ENCODE assay signal across 1 cellular context in the genomic region with DNA sequence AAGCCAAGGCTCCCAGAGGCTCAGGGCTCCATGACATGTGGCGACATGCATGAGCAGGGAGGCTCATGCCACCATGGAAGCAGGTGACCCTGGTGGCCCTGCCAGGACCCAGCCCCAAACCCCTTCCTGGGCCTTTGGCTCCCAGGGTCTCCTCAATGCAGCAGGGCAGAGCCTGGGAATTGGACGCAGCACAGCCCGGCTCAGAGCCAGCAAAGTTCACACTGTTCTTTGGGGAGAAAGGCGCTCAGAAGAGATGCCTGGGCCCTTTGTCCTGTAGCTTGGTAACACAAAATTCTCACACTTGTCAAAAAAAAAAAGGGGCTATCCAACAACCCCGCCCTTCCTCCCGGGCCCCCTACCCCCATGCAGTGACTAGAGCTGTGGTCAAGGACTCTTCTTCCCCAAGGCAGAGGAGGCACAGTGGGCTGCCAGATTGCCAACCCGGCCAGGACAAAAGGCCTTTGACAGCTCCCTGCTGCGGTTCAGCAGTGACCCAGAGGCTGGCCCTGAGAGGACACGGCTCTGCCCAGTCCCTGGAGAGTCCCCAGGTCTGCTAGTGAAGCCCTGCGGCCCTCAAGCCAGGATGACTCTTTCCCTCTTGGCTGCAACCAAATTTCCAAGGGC.
TF ChIP-seq lines count a peak whose summit lies in the region.

No MANE protein-coding gene starts in this region.

TF ChIP-seq in GM23338, 12 proteins besides CTCF, POLR2A, EP300 and RAD21 (continued from another document):
- TF ChIP-seq, protein P1, sequence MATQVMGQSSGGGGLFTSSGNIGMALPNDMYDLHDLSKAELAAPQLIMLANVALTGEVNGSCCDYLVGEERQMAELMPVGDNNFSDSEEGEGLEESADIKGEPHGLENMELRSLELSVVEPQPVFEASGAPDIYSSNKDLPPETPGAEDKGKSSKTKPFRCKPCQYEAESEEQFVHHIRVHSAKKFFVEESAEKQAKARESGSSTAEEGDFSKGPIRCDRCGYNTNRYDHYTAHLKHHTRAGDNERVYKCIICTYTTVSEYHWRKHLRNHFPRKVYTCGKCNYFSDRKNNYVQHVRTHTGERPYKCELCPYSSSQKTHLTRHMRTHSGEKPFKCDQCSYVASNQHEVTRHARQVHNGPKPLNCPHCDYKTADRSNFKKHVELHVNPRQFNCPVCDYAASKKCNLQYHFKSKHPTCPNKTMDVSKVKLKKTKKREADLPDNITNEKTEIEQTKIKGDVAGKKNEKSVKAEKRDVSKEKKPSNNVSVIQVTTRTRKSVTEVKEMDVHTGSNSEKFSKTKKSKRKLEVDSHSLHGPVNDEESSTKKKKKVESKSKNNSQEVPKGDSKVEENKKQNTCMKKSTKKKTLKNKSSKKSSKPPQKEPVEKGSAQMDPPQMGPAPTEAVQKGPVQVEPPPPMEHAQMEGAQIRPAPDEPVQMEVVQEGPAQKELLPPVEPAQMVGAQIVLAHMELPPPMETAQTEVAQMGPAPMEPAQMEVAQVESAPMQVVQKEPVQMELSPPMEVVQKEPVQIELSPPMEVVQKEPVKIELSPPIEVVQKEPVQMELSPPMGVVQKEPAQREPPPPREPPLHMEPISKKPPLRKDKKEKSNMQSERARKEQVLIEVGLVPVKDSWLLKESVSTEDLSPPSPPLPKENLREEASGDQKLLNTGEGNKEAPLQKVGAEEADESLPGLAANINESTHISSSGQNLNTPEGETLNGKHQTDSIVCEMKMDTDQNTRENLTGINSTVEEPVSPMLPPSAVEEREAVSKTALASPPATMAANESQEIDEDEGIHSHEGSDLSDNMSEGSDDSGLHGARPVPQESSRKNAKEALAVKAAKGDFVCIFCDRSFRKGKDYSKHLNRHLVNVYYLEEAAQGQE (IDR thresholded peaks at IDR 0.05; ENCODE audit: unreplicated experiment): no peak
- TF ChIP-seq STAT1 (IDR thresholded peaks at IDR 0.05; ENCODE audit: unreplicated experiment): no peak
- no peak for TF ChIP-seq ZNF114 (CRISPR knock-in tag; IDR thresholded peaks at IDR 0.05)
- TF ChIP-seq, protein P2, sequence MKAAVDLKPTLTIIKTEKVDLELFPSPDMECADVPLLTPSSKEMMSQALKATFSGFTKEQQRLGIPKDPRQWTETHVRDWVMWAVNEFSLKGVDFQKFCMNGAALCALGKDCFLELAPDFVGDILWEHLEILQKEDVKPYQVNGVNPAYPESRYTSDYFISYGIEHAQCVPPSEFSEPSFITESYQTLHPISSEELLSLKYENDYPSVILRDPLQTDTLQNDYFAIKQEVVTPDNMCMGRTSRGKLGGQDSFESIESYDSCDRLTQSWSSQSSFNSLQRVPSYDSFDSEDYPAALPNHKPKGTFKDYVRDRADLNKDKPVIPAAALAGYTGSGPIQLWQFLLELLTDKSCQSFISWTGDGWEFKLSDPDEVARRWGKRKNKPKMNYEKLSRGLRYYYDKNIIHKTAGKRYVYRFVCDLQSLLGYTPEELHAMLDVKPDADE (IDR thresholded peaks at IDR 0.05): no peak
- no peak for TF ChIP-seq EZH2 (IDR thresholded peaks at IDR 0.05; ENCODE audit: low read depth, unreplicated experiment)
- no peak for TF ChIP-seq NANOG (IDR thresholded peaks at IDR 0.05; ENCODE audit: borderline replicate concordance)
- TF ChIP-seq EZH2phosphoT487 (IDR thresholded peaks at IDR 0.05; ENCODE audit: unreplicated experiment): no peak
- TF ChIP-seq, protein P3, sequence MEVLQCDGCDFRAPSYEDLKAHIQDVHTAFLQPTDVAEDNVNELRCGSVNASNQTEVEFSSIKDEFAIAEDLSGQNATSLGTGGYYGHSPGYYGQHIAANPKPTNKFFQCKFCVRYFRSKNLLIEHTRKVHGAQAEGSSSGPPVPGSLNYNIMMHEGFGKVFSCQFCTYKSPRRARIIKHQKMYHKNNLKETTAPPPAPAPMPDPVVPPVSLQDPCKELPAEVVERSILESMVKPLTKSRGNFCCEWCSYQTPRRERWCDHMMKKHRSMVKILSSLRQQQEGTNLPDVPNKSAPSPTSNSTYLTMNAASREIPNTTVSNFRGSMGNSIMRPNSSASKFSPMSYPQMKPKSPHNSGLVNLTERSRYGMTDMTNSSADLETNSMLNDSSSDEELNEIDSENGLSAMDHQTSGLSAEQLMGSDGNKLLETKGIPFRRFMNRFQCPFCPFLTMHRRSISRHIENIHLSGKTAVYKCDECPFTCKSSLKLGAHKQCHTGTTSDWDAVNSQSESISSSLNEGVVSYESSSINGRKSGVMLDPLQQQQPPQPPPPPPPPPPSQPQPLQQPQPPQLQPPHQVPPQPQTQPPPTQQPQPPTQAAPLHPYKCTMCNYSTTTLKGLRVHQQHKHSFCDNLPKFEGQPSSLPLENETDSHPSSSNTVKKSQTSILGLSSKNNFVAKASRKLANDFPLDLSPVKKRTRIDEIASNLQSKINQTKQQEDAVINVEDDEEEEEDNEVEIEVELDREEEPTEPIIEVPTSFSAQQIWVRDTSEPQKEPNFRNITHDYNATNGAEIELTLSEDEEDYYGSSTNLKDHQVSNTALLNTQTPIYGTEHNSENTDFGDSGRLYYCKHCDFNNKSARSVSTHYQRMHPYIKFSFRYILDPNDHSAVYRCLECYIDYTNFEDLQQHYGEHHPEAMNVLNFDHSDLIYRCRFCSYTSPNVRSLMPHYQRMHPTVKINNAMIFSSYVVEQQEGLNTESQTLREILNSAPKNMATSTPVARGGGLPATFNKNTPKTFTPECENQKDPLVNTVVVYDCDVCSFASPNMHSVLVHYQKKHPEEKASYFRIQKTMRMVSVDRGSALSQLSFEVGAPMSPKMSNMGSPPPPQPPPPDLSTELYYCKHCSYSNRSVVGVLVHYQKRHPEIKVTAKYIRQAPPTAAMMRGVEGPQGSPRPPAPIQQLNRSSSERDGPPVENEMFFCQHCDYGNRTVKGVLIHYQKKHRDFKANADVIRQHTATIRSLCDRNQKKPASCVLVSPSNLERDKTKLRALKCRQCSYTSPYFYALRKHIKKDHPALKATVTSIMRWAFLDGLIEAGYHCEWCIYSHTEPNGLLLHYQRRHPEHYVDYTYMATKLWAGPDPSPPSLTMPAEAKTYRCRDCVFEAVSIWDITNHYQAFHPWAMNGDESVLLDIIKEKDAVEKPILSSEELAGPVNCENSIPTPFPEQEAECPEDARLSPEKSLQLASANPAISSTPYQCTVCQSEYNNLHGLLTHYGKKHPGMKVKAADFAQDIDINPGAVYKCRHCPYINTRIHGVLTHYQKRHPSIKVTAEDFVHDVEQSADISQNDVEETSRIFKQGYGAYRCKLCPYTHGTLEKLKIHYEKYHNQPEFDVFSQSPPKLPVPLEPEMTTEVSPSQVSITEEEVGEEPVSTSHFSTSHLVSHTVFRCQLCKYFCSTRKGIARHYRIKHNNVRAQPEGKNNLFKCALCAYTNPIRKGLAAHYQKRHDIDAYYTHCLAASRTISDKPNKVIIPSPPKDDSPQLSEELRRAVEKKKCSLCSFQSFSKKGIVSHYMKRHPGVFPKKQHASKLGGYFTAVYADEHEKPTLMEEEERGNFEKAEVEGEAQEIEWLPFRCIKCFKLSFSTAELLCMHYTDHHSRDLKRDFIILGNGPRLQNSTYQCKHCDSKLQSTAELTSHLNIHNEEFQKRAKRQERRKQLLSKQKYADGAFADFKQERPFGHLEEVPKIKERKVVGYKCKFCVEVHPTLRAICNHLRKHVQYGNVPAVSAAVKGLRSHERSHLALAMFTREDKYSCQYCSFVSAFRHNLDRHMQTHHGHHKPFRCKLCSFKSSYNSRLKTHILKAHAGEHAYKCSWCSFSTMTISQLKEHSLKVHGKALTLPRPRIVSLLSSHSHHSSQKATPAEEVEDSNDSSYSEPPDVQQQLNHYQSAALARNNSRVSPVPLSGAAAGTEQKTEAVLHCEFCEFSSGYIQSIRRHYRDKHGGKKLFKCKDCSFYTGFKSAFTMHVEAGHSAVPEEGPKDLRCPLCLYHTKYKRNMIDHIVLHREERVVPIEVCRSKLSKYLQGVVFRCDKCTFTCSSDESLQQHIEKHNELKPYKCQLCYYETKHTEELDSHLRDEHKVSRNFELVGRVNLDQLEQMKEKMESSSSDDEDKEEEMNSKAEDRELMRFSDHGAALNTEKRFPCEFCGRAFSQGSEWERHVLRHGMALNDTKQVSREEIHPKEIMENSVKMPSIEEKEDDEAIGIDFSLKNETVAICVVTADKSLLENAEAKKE (CRISPR knock-in tag; IDR thresholded peaks at IDR 0.05): no peak
- TF ChIP-seq JUNB (IDR thresholded peaks at IDR 0.05; ENCODE audit: unreplicated experiment): no peak
- TF ChIP-seq CREB1 (CRISPR knock-in tag; IDR thresholded peaks at IDR 0.05; ENCODE audit: low read depth): no peak
- no peak for TF ChIP-seq ZNF331 (CRISPR knock-in tag; IDR thresholded peaks at IDR 0.05; ENCODE audit: low read depth)
